Comparison of ENCODE assay signal across 8 cellular contexts in genomic region chr10:133335238-133336122, GRCh38. TPM values are rescaled to one million over a fixed set of nuclear protein-coding genes. Genes with fewer than 3 reads are reported as not detected.
DNase-seq lines count a peak whose midpoint lies in the region; TF ChIP-seq lines count a peak whose summit lies in the region.

No MANE protein-coding gene starts in this region.

- H3K27ac ChIP-seq in SJSA1, result no peak overlapping the region
- H3K27ac ChIP-seq in tibial nerve, result peak overlapping the region in 1 of 4 donors; percentile 32

- no TSS peak for BruUV-seq in Calu3 (replicated peaks; lab: Mats Ljungman, UMichigan)

- no peaks in the 10 kb centered on the region for H3K4me1 Mint-ChIP-seq in Calu3 (ENCODE audit: low read depth, unreplicated experiment)
- peaks cover 5% of the 10 kb centered on the region for H3K4me1 Mint-ChIP-seq in activated naive CD8-positive, alpha-beta T cell (ENCODE audit: low read depth)

- DNase-seq in Calu3, result peak; percentile 38
- no peak for DNase-seq in SJSA1 (ENCODE audit: low read depth in 1 of 2, low spot score in 2 of 2)
- peak; percentile 47 to 93 (median 79) for DNase-seq in head of caudate nucleus
- DNase-seq in posterior cingulate gyrus, result peak; percentile 35 to 96 (median 76)
- peak; percentile 43 to 63 for DNase-seq in tibial nerve (ENCODE audit: low spot score in 2 of 2)
- no peak for DNase-seq in NCI-H187 (lab: John Stamatoyannopoulos, UW)
- DNase-seq in BE2C, result no peak

- H3K4me3 Mint-ChIP-seq in Calu3 (ENCODE audit: low read depth, unreplicated experiment), result peak overlapping the region; percentile 59
- H3K4me3 Mint-ChIP-seq in activated naive CD8-positive, alpha-beta T cell, result peak overlapping the region; percentile 65

- TF ChIP-seq POLR2A in tibial nerve (IDR thresholded peaks at IDR 0.05), result no peak

- H3K27ac Mint-ChIP-seq in Calu3 (ENCODE audit: unreplicated experiment), result peak overlapping the region; percentile 14
- no peak overlapping the region for H3K27ac Mint-ChIP-seq in activated naive CD8-positive, alpha-beta T cell

- TF ChIP-seq CTCF in Calu3 (IDR thresholded peaks at IDR 0.05; ENCODE audit: unreplicated experiment) (no peak), tibial nerve (IDR thresholded peaks at IDR 0.05) (no peak), BE2C (IDR thresholded peaks at IDR 0.05; ENCODE audit: low read depth, low read length) (no peak)

- H3K36me3 ChIP-seq in SJSA1 (no peaks in the 10 kb centered on the region), tibial nerve (no peaks in the 10 kb centered on the region), BE2C (no peaks in the 10 kb centered on the region)

- WGBS in tibial nerve, 2 donors, result 2 to 3% methylated on average over 21 to 43 of the region's 76 CpGs

- no peak for TF ChIP-seq EP300 in tibial nerve (IDR thresholded peaks at IDR 0.05)

- intact Hi-C loops in Calu3 (cut with micrococcal nuclease; ENCODE audit: unreplicated experiment), result no loop called here
- intact Hi-C loops in head of caudate nucleus (cut with DNase I), result no loop called here
- intact Hi-C loops in posterior cingulate gyrus (cut with DNase I), result no loop called here

- H3K4me1 ChIP-seq in SJSA1 (replicated peaks) (peaks cover 15% of the 10 kb centered on the region), tibial nerve (peaks cover 5 to 25% (median 20%) of the 10 kb centered on the region in 4 donors), BE2C (no peaks in the 10 kb centered on the region)

- H3K27me3 ChIP-seq in SJSA1 (replicated peaks), result peaks cover 63% of the 10 kb centered on the region
- H3K27me3 ChIP-seq in tibial nerve, result peaks cover 3 to 85% of the 10 kb centered on the region in 2 donors
- peaks cover 51% of the 10 kb centered on the region for H3K27me3 ChIP-seq in BE2C

- H3K4me3 ChIP-seq in SJSA1 (peak overlapping the region; percentile 10; the same call in 1 of the 2 replicates), tibial nerve (peak overlapping the region; percentile 11 to 47 (median 32)), BE2C (ENCODE audit: low read depth, low read length) (no peak overlapping the region)

- CTCF ChIA-PET in Calu3 (lab: Charles Lee), result no interaction called here

- no peaks in the 10 kb centered on the region for H3K9me3 Mint-ChIP-seq in Calu3 (ENCODE audit: low read depth, unreplicated experiment)
- H3K9me3 Mint-ChIP-seq in activated naive CD8-positive, alpha-beta T cell (ENCODE audit: low read depth), result no peaks in the 10 kb centered on the region

- H3K36me3 Mint-ChIP-seq in Calu3 (ENCODE audit: insufficient read depth, unreplicated experiment), result peaks cover 9% of the 10 kb centered on the region
- no peaks in the 10 kb centered on the region for H3K36me3 Mint-ChIP-seq in activated naive CD8-positive, alpha-beta T cell

- H3K9me3 ChIP-seq in SJSA1 (replicated peaks) (0 out of 2 replicates have a peak, but pooled peaks cover 3% of the 10 kb centered on the region), tibial nerve (no peaks in the 10 kb centered on the region), BE2C (no peaks in the 10 kb centered on the region)

- H3K27me3 Mint-ChIP-seq in Calu3 (ENCODE audit: unreplicated experiment), result peaks cover 45% of the 10 kb centered on the region
- no peaks in the 10 kb centered on the region for H3K27me3 Mint-ChIP-seq in activated naive CD8-positive, alpha-beta T cell

RNA-seq across cellular contexts. Expression of gene CALY, which starts 1.2 kb away (rescaled TPM):
- not detected in 2 replicates for total RNA-seq in Calu3 (2022)
- total RNA-seq in SJSA1 (2014; rRNA removed; shearing (Covaris generic)), result not detected in 2 replicates
- 1 to 10 TPM in 2 of 4 donors, under 1 TPM in 1, not detected in 1; 0.60 to 4.4 (median 1.2) TPM for total RNA-seq in tibial nerve
- polyA plus RNA-seq in BE2C (2012; ENCODE audit: insufficient read depth, insufficient read length, low read depth), result 41.9 TPM

RNA-seq across cellular contexts. Expression of gene PRAP1, which starts 11.7 kb away (rescaled TPM):
- not detected in 2 replicates for total RNA-seq in Calu3 (2022)
- not detected in 2 replicates for total RNA-seq in SJSA1 (2014; rRNA removed; shearing (Covaris generic))
- 10 to 100 TPM in 3 of 4 donors, 1 to 10 TPM in 1; 9.8 to 29.4 (median 16.6) TPM for total RNA-seq in tibial nerve
- polyA plus RNA-seq in BE2C (2012; ENCODE audit: insufficient read depth, insufficient read length, low read depth), result 1.1 TPM

RNA-seq across cellular contexts. Expression of gene FUOM, which starts 22.3 kb away (rescaled TPM):
- 11.5 and 15.0 TPM in 2 replicates for total RNA-seq in Calu3 (2022)
- total RNA-seq in SJSA1 (2014; rRNA removed; shearing (Covaris generic)), result 2.5 and 6.2 TPM in 2 replicates
- 10 to 100 TPM; 44.1 to 59.4 (median 49.3) TPM for total RNA-seq in tibial nerve
- 30.6 TPM for polyA plus RNA-seq in BE2C (2012; ENCODE audit: insufficient read depth, insufficient read length, low read depth)

RNA-seq across cellular contexts. Expression of gene ZNF511, which starts 26.8 kb away (rescaled TPM):
- total RNA-seq in Calu3 (2022) (21.2 and 24.0 TPM in 2 replicates), tibial nerve (10 to 100 TPM; 29.3 to 44.8 (median 35.0) TPM)
- 22.7 and 37.9 TPM in 2 replicates for total RNA-seq in SJSA1 (2014; rRNA removed; shearing (Covaris generic))
- 151 TPM for polyA plus RNA-seq in BE2C (2012; ENCODE audit: insufficient read depth, insufficient read length, low read depth)

RNA-seq across cellular contexts. Expression of gene TUBGCP2, which starts 26.8 kb away (rescaled TPM):
- 41.0 and 47.2 TPM in 2 replicates for total RNA-seq in Calu3 (2022)
- total RNA-seq in SJSA1 (2014; rRNA removed; shearing (Covaris generic)), result 49.7 and 74.3 TPM in 2 replicates
- 10 to 100 TPM; 35.8 to 73.5 (median 45.7) TPM for total RNA-seq in tibial nerve
- polyA plus RNA-seq in BE2C (2012; ENCODE audit: insufficient read depth, insufficient read length, low read depth), result 78.4 TPM

Comparison
In these comparisons a context has a peak if more than half of its experiments do, and no peak if none do; other contexts are left out.
1. DNase-seq: peak in Calu3 (single experiment), head of caudate nucleus (42 of 42), posterior cingulate gyrus (10 of 10) and tibial nerve (2 of 2); none in SJSA1 (0 of 2), NCI-H187 (0 of 2) and BE2C (single experiment).